ENCODE assay signal across 8 cellular contexts in genomic region chr5:121872846-121873245, GRCh38. TPM values are rescaled to one million over a fixed set of nuclear protein-coding genes. Genes with fewer than 3 reads are reported as not detected.
"Had no signal": no experiment of that assay in that cellular context is flagged by ENCODE, and none has a peak within 500 bp of the region (broad histone marks: within the 10 kb centered on the region; RNA-seq: fewer than 3 reads in every experiment).

No MANE protein-coding gene starts in this region.

- H3K4me3 Mint-ChIP-seq: HFFc6 had no signal

- H3K4me3 ChIP-seq: GM23248, HAP-1 had no signal

- DNase-seq: GOT3, H7, HFFc6, IMR-90 had no signal

- H3K36me3 ChIP-seq: HAP-1 had no signal

- H3K9me3 ChIP-seq: HAP-1 had no signal

- H3K9ac ChIP-seq: GM23248 had no signal

- H3K4me1 ChIP-seq: HAP-1 had no signal

- H3K27ac ChIP-seq: GM23248 had no signal

- H3K9me3 Mint-ChIP-seq: HFFc6 had no signal

- H3K27ac Mint-ChIP-seq: HFFc6 had no signal

RNA-seq across cellular contexts. Expression of gene FTMT, which starts 21.2 kb away (rescaled TPM):
- total RNA-seq: GM23248, H4, H7, HFFc6, HT-29, IMR-90 had no signal
